ENCODE assay signal across 17 cellular contexts in genomic region chr1:224506141-224506814, GRCh38.
DNase-seq lines count a peak whose midpoint lies in the region; ATAC-seq and TF ChIP-seq lines count a peak whose summit lies in the region.
"Had no signal": no experiment of that assay in that cellular context is flagged by ENCODE, and none has a peak within 500 bp of the region (broad histone marks: within the 10 kb centered on the region; RNA-seq: fewer than 3 reads in every experiment).

No MANE protein-coding gene starts in this region.

- peak overlapping the region; percentile 59 to 67 for H3K18ac ChIP-seq in mesenchymal stem cell (ENCODE audit: low read depth in 1 of 2, low read length in 2 of 2)

- peak overlapping the region; percentile 73 for H4K8ac ChIP-seq in mesenchymal stem cell (ENCODE audit: low read length)

- no peaks in the 10 kb centered on the region for H3K36me3 ChIP-seq in mesenchymal stem cell (ENCODE audit: control insufficient read depth in 1 of 2, insufficient read depth in 2 of 2, low read depth in 1 of 2, low read length in 2 of 2)
- H3K36me3 ChIP-seq: gastroesophageal sphincter had no signal

- no peak overlapping the region for H2BK120ac ChIP-seq in mesenchymal stem cell (ENCODE audit: low read depth, low read length)

- H3K4me1 ChIP-seq in mesenchymal stem cell (ENCODE audit: control insufficient read depth, insufficient read depth, low read depth, low read length), result peaks cover 21% of the 10 kb centered on the region

- no peaks in the 10 kb centered on the region for H3K9me3 ChIP-seq in mesenchymal stem cell (ENCODE audit: control insufficient read depth, low read length)
- H3K9me3 ChIP-seq: gastroesophageal sphincter had no signal

- H3K9ac ChIP-seq in mesenchymal stem cell (ENCODE audit: low read length), result peak overlapping the region; percentile 43

- ATAC-seq in HG02840 (IDR thresholded peaks at IDR 0.05; ENCODE audit: low FRiP score, unreplicated experiment), result no peak
- ATAC-seq in GM21619 (IDR thresholded peaks at IDR 0.05; ENCODE audit: unreplicated experiment), result no peak
- ATAC-seq: gastroesophageal sphincter, SK-N-SH treated with all-trans-retinoic acid at 6 μM for 48 hours had no signal

- no peak overlapping the region for H2BK5ac ChIP-seq in mesenchymal stem cell (ENCODE audit: low read depth, low read length, poor library complexity, severe bottlenecking)

- H3K27ac ChIP-seq in mesenchymal stem cell (ENCODE audit: low read length, poor library complexity, severe bottlenecking), result no peak overlapping the region
- H3K27ac ChIP-seq: 22Rv1 had no signal

- H3K4ac ChIP-seq in mesenchymal stem cell (ENCODE audit: low read depth in 1 of 2, low read length in 2 of 2), result peak overlapping the region; percentile 1 to 15

- H3K27me3 ChIP-seq in mesenchymal stem cell (ENCODE audit: control insufficient read depth in 1 of 2, insufficient read depth in 1 of 2, low read length in 2 of 2), result no peaks in the 10 kb centered on the region
- H3K27me3 ChIP-seq: gastroesophageal sphincter had no signal

- peak overlapping the region; percentile 12 for H4K91ac ChIP-seq in mesenchymal stem cell (ENCODE audit: low read length)

- H2BK15ac ChIP-seq in mesenchymal stem cell (ENCODE audit: low read depth, poor library complexity, severe bottlenecking), result peak overlapping the region; percentile 87

- no peak overlapping the region for H3K14ac ChIP-seq in mesenchymal stem cell (ENCODE audit: low read length in 2 of 2)

- H3K23ac ChIP-seq in mesenchymal stem cell (ENCODE audit: low read length in 2 of 2), result no peak overlapping the region

- no peak overlapping the region for H2AK5ac ChIP-seq in mesenchymal stem cell (ENCODE audit: low read length, severe bottlenecking)

- WGBS in mesenchymal stem cell, result 81% methylated on average over 17 of the region's 18 CpGs

- H3K79me1 ChIP-seq in mesenchymal stem cell (replicated peaks; ENCODE audit: low read length, poor library complexity, severe bottlenecking), result no peaks in the 10 kb centered on the region

- TF ChIP-seq CTCF in epithelial cell of esophagus (IDR thresholded peaks at IDR 0.05; ENCODE audit: insufficient read depth, low read depth, low read length, missing control alignments), result no peak

- no peak overlapping the region for H3K4me2 ChIP-seq in mesenchymal stem cell (ENCODE audit: low read length, poor library complexity, severe bottlenecking)

- H2BK12ac ChIP-seq in mesenchymal stem cell (ENCODE audit: low read length in 2 of 2), result peak overlapping the region; percentile 46 to 53

- H3K4me3 ChIP-seq in epithelial cell of esophagus (ENCODE audit: low read length) (no peak overlapping the region), mesenchymal stem cell (ENCODE audit: insufficient read depth in 1 of 2, low read depth in 1 of 2, low read length in 2 of 2) (peak overlapping the region in 1 of 2 experiments; percentile 21)
- H3K4me3 ChIP-seq: gastroesophageal sphincter had no signal

- DNase-seq in NCI-H2107 treated with DMSO at 0.1 percent for 48 hours (lab: John Stamatoyannopoulos, UW; ENCODE audit: unreplicated experiment), result peak; percentile 57
- no peak for DNase-seq in NCI-H2107 (lab: John Stamatoyannopoulos, UW)
- DNase-seq in epithelial cell of esophagus (ENCODE audit: low read depth), result peak; percentile 77
- no peak for DNase-seq in mesenchymal stem cell
- DNase-seq in NCI-H524 (lab: John Stamatoyannopoulos, UW), result no peak
- DNase-seq in SKM-1 (lab: John Stamatoyannopoulos, UW; ENCODE audit: unreplicated experiment), result no peak
- DNase-seq: aorta; CD4-positive, CD25-positive, alpha-beta regulatory T cell; GF-D8; MV-4-11; NCI-H2227 treated with DMSO at 0.1 percent for 48 hours; posterior cingulate gyrus had no signal

- no peak overlapping the region for H2AFZ ChIP-seq in mesenchymal stem cell (ENCODE audit: low read depth, low read length)

Comparison
In these comparisons a context has a peak if more than half of its experiments do, and no peak if none do; other contexts are left out.
1. DNase-seq: peak in NCI-H2107 treated with DMSO at 0.1 percent for 48 hours (single experiment) and epithelial cell of esophagus (single experiment); none in NCI-H2107 (single experiment), mesenchymal stem cell (single experiment), NCI-H524 (0 of 2) and SKM-1 (single experiment).